In the genomic region with DNA sequence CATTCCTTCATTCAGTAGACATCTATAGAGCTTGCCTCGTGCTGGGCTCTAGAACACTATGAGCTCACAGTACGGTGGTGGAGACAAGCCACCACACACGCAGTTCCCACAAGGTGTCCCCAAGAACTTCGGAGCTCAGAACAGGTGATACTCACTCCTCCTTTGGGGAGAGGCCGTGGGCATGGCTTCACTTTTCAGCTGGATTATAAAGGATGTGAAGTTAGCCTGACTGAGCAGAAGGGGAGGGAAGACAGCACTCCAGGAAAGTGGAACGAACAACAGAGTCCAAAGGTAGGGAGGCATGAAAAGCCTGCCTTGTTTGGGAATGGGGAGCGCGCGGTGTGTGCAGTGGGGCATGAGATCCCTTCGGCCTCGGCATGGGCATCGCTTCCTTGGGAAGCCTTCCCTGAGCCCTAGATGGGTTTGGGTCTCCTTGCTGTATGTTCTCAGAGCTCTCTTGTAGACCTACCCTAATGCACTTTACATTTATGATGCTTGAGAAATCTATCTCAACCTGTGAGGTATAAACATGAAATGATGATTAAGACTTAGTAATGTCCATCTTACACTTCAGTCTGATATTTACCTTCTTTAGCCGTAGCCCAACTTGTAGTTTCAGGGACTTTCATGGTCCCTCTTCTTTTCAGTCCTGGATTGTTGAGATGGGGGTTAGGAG, we compare ENCODE assay signal across 9 cellular contexts. TPM values are rescaled to one million over a fixed set of nuclear protein-coding genes. Genes with fewer than 3 reads are reported as not detected.
DNase-seq lines count a peak whose midpoint lies in the region; ATAC-seq and TF ChIP-seq lines count a peak whose summit lies in the region.
"Had no signal": no experiment of that assay in that cellular context is flagged by ENCODE, and none has a peak within 500 bp of the region (broad histone marks: within the 10 kb centered on the region; RNA-seq: fewer than 3 reads in every experiment).

No MANE protein-coding gene starts in this region.

- intact Hi-C loops in body of pancreas (cut with DNase I), result no loop called here
- intact Hi-C loops in testis (cut with DNase I; ENCODE audit: low total_unique reads), result no loop called here

- TF ChIP-seq CTCF in body of pancreas (IDR thresholded peaks at IDR 0.05) (no peak), testis (IDR thresholded peaks at IDR 0.05) (no peak)

- peak overlapping the region; percentile 71 for H3K9ac ChIP-seq in Karpas-422 (ENCODE audit: low read length)

- TF ChIP-seq POLR2A in body of pancreas (IDR thresholded peaks at IDR 0.05) (no peak), testis (IDR thresholded peaks at IDR 0.05) (no peak)

- peak overlapping the region; percentile 43; the same call in 1 of the 2 replicates for H3K27ac ChIP-seq in Karpas-422 (ENCODE audit: low read length)
- peak overlapping the region; percentile 65 to 91 (median 80) for H3K27ac ChIP-seq in body of pancreas
- H3K27ac ChIP-seq in testis, result peak overlapping the region; percentile 92 to 98

- H3K9me3 ChIP-seq in Karpas-422 (ENCODE audit: low read length) (no peaks in the 10 kb centered on the region), body of pancreas (no peaks in the 10 kb centered on the region), testis (no peaks in the 10 kb centered on the region)

- no peaks in the 10 kb centered on the region for H3K9me2 ChIP-seq in Karpas-422 (replicated peaks; ENCODE audit: insufficient read depth, low read length)

- no peaks in the 10 kb centered on the region for H3K36me3 ChIP-seq in Karpas-422 (ENCODE audit: insufficient read depth, low read length)
- H3K36me3 ChIP-seq in body of pancreas (replicated peaks in 1 of 2; ENCODE audit: insufficient read depth in 1 of 2, low read depth in 2 of 2), result no peaks in the 10 kb centered on the region
- no peaks in the 10 kb centered on the region for H3K36me3 ChIP-seq in testis (ENCODE audit: low read depth, missing control alignments)

- H2AFZ ChIP-seq in Karpas-422 (ENCODE audit: low read length), result peak overlapping the region; percentile 36; the same call in 1 of the 2 replicates

- ATAC-seq in GM21723 (IDR thresholded peaks at IDR 0.05; ENCODE audit: unreplicated experiment) (peak; percentile 25), body of pancreas (peak; percentile 0), left lobe of liver (peak; percentile 34)

- H4K20me1 ChIP-seq in Karpas-422 (ENCODE audit: insufficient read depth, low read depth, low read length), result peaks cover 18% of the 10 kb centered on the region; the same call in 1 of the 2 replicates

- DNase-seq in NCI-H1092 treated with DMSO at 0.1 percent for 48 hours (lab: John Stamatoyannopoulos, UW) (peak; percentile 40), NCI-H1092 (lab: John Stamatoyannopoulos, UW) (no peak), Karpas-422 (no peak), body of pancreas (peak in 1 of 4 donors; percentile 42), left lobe of liver (ENCODE audit: low spot score) (peak; percentile 55), testis (no peak), T1000 (lab: John Stamatoyannopoulos, UW) (no peak)

- whole genome bisulfite sequencing in body of pancreas, 2 donors, result 31 to 48% methylated on average over 12 to 13 of the region's 13 CpGs
- 14 to 15% methylated on average over 13 of the region's 13 CpGs for WGBS in testis, 2 donors

- peaks cover 39% of the 10 kb centered on the region for H3K79me2 ChIP-seq in Karpas-422 (ENCODE audit: low read length)

- H3K4me1 ChIP-seq in Karpas-422 (ENCODE audit: low read length) (peaks cover 25% of the 10 kb centered on the region), body of pancreas (peaks cover 25% of the 10 kb centered on the region), testis (peaks cover 16% of the 10 kb centered on the region)

- H3K4me2 ChIP-seq in Karpas-422 (ENCODE audit: low read depth, low read length, poor library complexity, severe bottlenecking), result peak overlapping the region; percentile 83

- H3K4me3 ChIP-seq in Karpas-422 (ENCODE audit: low read length) (peak overlapping the region; percentile 71), body of pancreas (no peak overlapping the region), testis (peak overlapping the region; percentile 83 to 97)

- H3K27me3 ChIP-seq in Karpas-422 (ENCODE audit: low read length) (no peaks in the 10 kb centered on the region), body of pancreas (no peaks in the 10 kb centered on the region), testis (no peaks in the 10 kb centered on the region)

RNA-seq across cellular contexts. Expression of gene OGA, which starts 0.9 kb away (rescaled TPM):
- 43.5 and 65.0 TPM in 2 replicates for total RNA-seq in Karpas-422 (2014; rRNA removed; shearing (Covaris generic); ENCODE audit: low replicate concordance)
- total RNA-seq in body of pancreas (100 to 1,000 TPM in 1 of 2 donors, 10 to 100 TPM in 1; 83.3 to 110 TPM), left lobe of liver (32.8 TPM), testis (100 to 1,000 TPM; 161 to 215 TPM)
- polyA plus RNA-seq in testis (ENCODE audit: insufficient read depth, low read depth, low replicate concordance), result 93.3 TPM

RNA-seq across cellular contexts. Expression of gene KCNIP2, which starts 24.5 kb away (rescaled TPM):
- 0.61 and 2.4 TPM in 2 replicates for total RNA-seq in Karpas-422 (2014; rRNA removed; shearing (Covaris generic); ENCODE audit: low replicate concordance)
- total RNA-seq in body of pancreas, result 10 to 100 TPM in 1 of 2 donors, 1 to 10 TPM in 1; 1.8 to 13.5 TPM
- total RNA-seq in left lobe of liver, result 1.4 TPM
- 1 to 10 TPM; 5.6 to 6.8 TPM for total RNA-seq in testis
- polyA plus RNA-seq in testis (ENCODE audit: insufficient read depth, low read depth, low replicate concordance), result 5.1 TPM

RNA-seq across cellular contexts. Expression of gene NPM3, which starts 35.9 kb away (rescaled TPM):
- total RNA-seq in Karpas-422 (2014; rRNA removed; shearing (Covaris generic); ENCODE audit: low replicate concordance), result 46.1 and 113 TPM in 2 replicates
- 10 to 100 TPM in 1 of 2 donors, 1 to 10 TPM in 1; 8.3 to 18.1 TPM for total RNA-seq in body of pancreas
- total RNA-seq in left lobe of liver, result 7.2 TPM
- total RNA-seq in testis, result 10 to 100 TPM; 38.9 to 64.5 TPM
- 40.9 TPM for polyA plus RNA-seq in testis (ENCODE audit: insufficient read depth, low read depth, low replicate concordance)

RNA-seq across cellular contexts. Expression of gene FGF8, which starts 43.2 kb away (rescaled TPM):
- total RNA-seq in Karpas-422 (2014; rRNA removed; shearing (Covaris generic); ENCODE audit: low replicate concordance), result 1.1 TPM in 1 of 2 replicates, not detected in the other
- not detected for total RNA-seq in body of pancreas
- total RNA-seq in left lobe of liver, result not detected
- total RNA-seq in testis, result 1 to 10 TPM in 1 of 2 donors, not detected in 1; 1.1 TPM
- polyA plus RNA-seq in testis (ENCODE audit: insufficient read depth, low read depth, low replicate concordance), result 0.41 TPM
- total RNA-seq: dermis microvascular lymphatic vessel endothelial cell had no signal

Comparison
In these comparisons a context has a peak if more than half of its experiments do, and no peak if none do; other contexts are left out.
1. DNase-seq: peak in NCI-H1092 treated with DMSO at 0.1 percent for 48 hours (single experiment) and left lobe of liver (single experiment); none in NCI-H1092 (single experiment), Karpas-422 (single experiment), testis (single experiment) and T1000 (single experiment).
2. H3K27ac ChIP-seq: peak in every context shown above with its lines; median percentile 95 in testis; 80 in body of pancreas; 43 in Karpas-422.
3. H3K4me3 ChIP-seq: peak in Karpas-422 (single experiment) and testis (2 of 2); none in body of pancreas (0 of 2).
4. Peak in every context shown above with its lines, with median percentiles within 50 percentile points of each other: ATAC-seq.